ENCODE assay signal across 8 cellular contexts in genomic region chr3:189270248-189270832, GRCh38.
A peak's percentile ranks its signal among the peaks of the same experiment; 100 is the strongest.
DNase-seq lines count a peak whose midpoint lies in the region; ATAC-seq and TF ChIP-seq lines count a peak whose summit lies in the region.

No MANE protein-coding gene starts in this region.

- H3K4me2 ChIP-seq in Karpas-422 (ENCODE audit: low read depth, low read length, poor library complexity, severe bottlenecking) (no peak overlapping the region), PC-3 (ENCODE audit: low read length) (peak overlapping the region; percentile 4; the same call in 1 of the 2 replicates)

- H3K27me3 ChIP-seq in Karpas-422 (ENCODE audit: low read length) (no peaks in the 10 kb centered on the region), PC-3 (ENCODE audit: low read length) (no peaks in the 10 kb centered on the region), adipocyte (replicated peaks; ENCODE audit: control insufficient read depth, insufficient read depth, low read length) (no peaks in the 10 kb centered on the region)

- peak; percentile 82 for DNase-seq in DMS53 (lab: John Stamatoyannopoulos, UW)
- DNase-seq in Karpas-422, result peak; percentile 71
- DNase-seq in PC-3, result peak; percentile 93
- DNase-seq in adipocyte (ENCODE audit: low read depth), result peak; percentile 87
- peak; percentile 23 to 24 for DNase-seq in hippocampal formation (lab: John Stamatoyannopoulos, UW)
- peak; percentile 2 for DNase-seq in stimulated activated CD4-positive, alpha-beta T cell treated with anti-CD3 and anti-CD28 coated beads, Interleukin-2, amount 100 ng/mL, for 4 hours (ENCODE audit: low read depth)
- no peak for DNase-seq in natural killer cell treated with Interleukin-12 subunit alpha and Interleukin-12 subunit beta and Interleukin-15 and Interleukin-18, amount 100 ng/mL, for 72 hours (ENCODE audit: low spot score)

- H3K27ac ChIP-seq in Karpas-422 (ENCODE audit: low read length), result no peak overlapping the region
- H3K27ac ChIP-seq in PC-3 (ENCODE audit: low read length), result peak overlapping the region; percentile 38

- POLR2A ChIA-PET in PC-3 (lab: Charles Lee; ENCODE audit: unreplicated experiment), result interaction anchor here (0.8 kb wide), 1 partner anchor 35 kb away, joined by 3 read pairs; no protein-coding TSS in a partner anchor

- H3K36me3 ChIP-seq in Karpas-422 (ENCODE audit: insufficient read depth, low read length), result no peaks in the 10 kb centered on the region
- no peaks in the 10 kb centered on the region for H3K36me3 ChIP-seq in PC-3 (ENCODE audit: low read depth, low read length)
- no peaks in the 10 kb centered on the region for H3K36me3 ChIP-seq in adipocyte (ENCODE audit: control insufficient read depth, insufficient read depth, low read length, severe bottlenecking)

- H3K4me3 ChIP-seq in Karpas-422 (ENCODE audit: low read length) (no peak overlapping the region), PC-3 (ENCODE audit: low read length) (no peak overlapping the region), adipocyte (ENCODE audit: low read length) (no peak overlapping the region)

- H3F3A ChIP-seq in PC-3 (ENCODE audit: low read length, unreplicated experiment), result no peaks in the 10 kb centered on the region

- H3K9me2 ChIP-seq in Karpas-422 (replicated peaks; ENCODE audit: insufficient read depth, low read length), result no peaks in the 10 kb centered on the region
- H3K9me2 ChIP-seq in PC-3 (replicated peaks; ENCODE audit: low read length), result no peaks in the 10 kb centered on the region

- ATAC-seq in GM21447 (IDR thresholded peaks at IDR 0.05; ENCODE audit: unreplicated experiment) (peak; percentile 86), PC-3 (peak; percentile 86)
- no peak for ATAC-seq in natural killer cell treated with Interleukin-12 subunit alpha and Interleukin-12 subunit beta and Interleukin-15 and Interleukin-18, amount 100 ng/mL, for 72 hours

- no peaks in the 10 kb centered on the region for H3K4me1 ChIP-seq in Karpas-422 (ENCODE audit: low read length)
- H3K4me1 ChIP-seq in PC-3 (ENCODE audit: insufficient read depth, low read length), result peaks cover 61% of the 10 kb centered on the region
- peaks cover 8% of the 10 kb centered on the region for H3K4me1 ChIP-seq in adipocyte (ENCODE audit: control insufficient read depth, insufficient read depth, low read length)

- CTCF ChIA-PET in PC-3 (lab: Charles Lee), result interaction anchor here (0.6 to 1.7 kb wide), 2 partner anchors 61 to 678 kb away, joined by 3 to 5 read pairs; no protein-coding TSS in a partner anchor

- H3K36me3 Mint-ChIP-seq in natural killer cell treated with Interleukin-12 subunit alpha and Interleukin-12 subunit beta and Interleukin-15 and Interleukin-18, amount 100 ng/mL, for 72 hours, result no peaks in the 10 kb centered on the region

- no peak overlapping the region for H2AFZ ChIP-seq in Karpas-422 (ENCODE audit: low read length)
- peak overlapping the region; percentile 33; the same call in 1 of the 2 replicates for H2AFZ ChIP-seq in PC-3 (ENCODE audit: low read length)

- no peaks in the 10 kb centered on the region for H3K9me3 Mint-ChIP-seq in natural killer cell treated with Interleukin-12 subunit alpha and Interleukin-12 subunit beta and Interleukin-15 and Interleukin-18, amount 100 ng/mL, for 72 hours

- H3K79me2 ChIP-seq in Karpas-422 (ENCODE audit: low read length) (no peaks in the 10 kb centered on the region), PC-3 (ENCODE audit: low read length) (no peaks in the 10 kb centered on the region)

- H3K4me1 Mint-ChIP-seq in natural killer cell treated with Interleukin-12 subunit alpha and Interleukin-12 subunit beta and Interleukin-15 and Interleukin-18, amount 100 ng/mL, for 72 hours (ENCODE audit: low read depth in 2 of 2), result peaks cover 0 to 9% of the 10 kb centered on the region in 2 donors

- peak; percentile 94 for TF ChIP-seq CTCF in PC-3 (conservative IDR thresholded peaks at IDR 0.05; ENCODE audit: low read depth, low read length)

- no peak overlapping the region for H3K9ac ChIP-seq in Karpas-422 (ENCODE audit: low read length)
- peak overlapping the region; percentile 14; the same call in 1 of the 2 replicates for H3K9ac ChIP-seq in PC-3 (ENCODE audit: low read length)
- H3K9ac ChIP-seq in adipocyte (ENCODE audit: low read length), result no peak overlapping the region

- no TSS peak for BruUV-seq in PC-3 (replicated peaks; lab: Mats Ljungman, UMichigan)

- no peak overlapping the region for H3K27ac Mint-ChIP-seq in natural killer cell treated with Interleukin-12 subunit alpha and Interleukin-12 subunit beta and Interleukin-15 and Interleukin-18, amount 100 ng/mL, for 72 hours

- H3K27me3 Mint-ChIP-seq in natural killer cell treated with Interleukin-12 subunit alpha and Interleukin-12 subunit beta and Interleukin-15 and Interleukin-18, amount 100 ng/mL, for 72 hours, result peaks cover 4 to 9% of the 10 kb centered on the region in 2 donors

- intact Hi-C loops in PC-3 (cut with micrococcal nuclease), result loop anchor here (1.0 to 10.0 kb wide), 9 partner anchors 34 to 678 kb away; no protein-coding TSS in a partner anchor

- H4K20me1 ChIP-seq in Karpas-422 (ENCODE audit: insufficient read depth, low read depth, low read length) (no peaks in the 10 kb centered on the region), PC-3 (ENCODE audit: low read length) (no peaks in the 10 kb centered on the region)

- H3K9me3 ChIP-seq in Karpas-422 (ENCODE audit: low read length), result no peaks in the 10 kb centered on the region
- H3K9me3 ChIP-seq in PC-3 (ENCODE audit: low read length), result no peaks in the 10 kb centered on the region
- no peaks in the 10 kb centered on the region for H3K9me3 ChIP-seq in adipocyte (ENCODE audit: control insufficient read depth, low read length)

- no peak overlapping the region for H3K4me3 Mint-ChIP-seq in natural killer cell treated with Interleukin-12 subunit alpha and Interleukin-12 subunit beta and Interleukin-15 and Interleukin-18, amount 100 ng/mL, for 72 hours

Comparison
In these comparisons a context has a peak if more than half of its experiments do, and no peak if none do; other contexts are left out.
1. ATAC-seq: peak in GM21447 (single experiment) and PC-3 (single experiment); none in natural killer cell treated with Interleukin-12 subunit alpha and Interleukin-12 subunit beta and Interleukin-15 and Interleukin-18, amount 100 ng/mL, for 72 hours (0 of 2).